In genomic region chr10:74021248-74022055, GRCh38 we compare ENCODE assay signal across 9 cellular contexts. TPM values are rescaled to one million over a fixed set of nuclear protein-coding genes. Genes with fewer than 3 reads are reported as not detected.
DNase-seq lines count a peak whose midpoint lies in the region; ATAC-seq, FAIRE-seq and TF ChIP-seq lines count a peak whose summit lies in the region.
"Had no signal": no experiment of that assay in that cellular context is flagged by ENCODE, and none has a peak within 500 bp of the region (broad histone marks: within the 10 kb centered on the region; RNA-seq: fewer than 3 reads in every experiment).

No MANE protein-coding gene starts in this region.

- peaks cover 50% of the 10 kb centered on the region for H3F3A ChIP-seq in PC-9 (ENCODE audit: insufficient read depth, low read depth)

- no peaks in the 10 kb centered on the region for H3K9me3 ChIP-seq in PC-9 (ENCODE audit: insufficient read depth, low read depth)
- H3K9me3 ChIP-seq in endothelial cell of umbilical vein (replicated peaks; ENCODE audit: control insufficient read depth, insufficient read depth, low read length): no peaks in the 10 kb centered on the region
- H3K9me3 ChIP-seq in sigmoid colon: no peaks in the 10 kb centered on the region
- H3K9me3 ChIP-seq: prostate gland had no signal

- H3K4me1 ChIP-seq in PC-9 (replicated peaks; ENCODE audit: insufficient read depth): peaks cover 38% of the 10 kb centered on the region
- H3K4me1 ChIP-seq in endothelial cell of umbilical vein (ENCODE audit: control insufficient read depth, extremely low read depth, insufficient read depth, low read length): peaks cover 25% of the 10 kb centered on the region
- H3K4me1 ChIP-seq in sigmoid colon: peaks cover 0 to 87% (median 78%) of the 10 kb centered on the region in 4 donors
- H3K4me1 ChIP-seq: prostate gland had no signal

- H3K9me1 ChIP-seq in endothelial cell of umbilical vein (replicated peaks; ENCODE audit: control insufficient read depth, extremely low read depth, insufficient read depth, low read length): no peaks in the 10 kb centered on the region

- H3K4me2 ChIP-seq in PC-9 (peak overlapping the region; percentile 14; the same call in 1 of the 2 replicates), endothelial cell of umbilical vein (ENCODE audit: insufficient read depth, low read length) (peak overlapping the region; percentile 61)

- no peak for ATAC-seq in HG02763 (IDR thresholded peaks at IDR 0.05; ENCODE audit: unreplicated experiment)

- BruUV-seq in PC-9 (replicated peaks; lab: Mats Ljungman, UMichigan) (no TSS peak), endothelial cell of umbilical vein (replicated peaks; lab: Mats Ljungman, UMichigan) (no TSS peak)

- H3K36me3 ChIP-seq in PC-9 (ENCODE audit: low read depth) (peaks cover 21% of the 10 kb centered on the region), endothelial cell of umbilical vein (ENCODE audit: control insufficient read depth in 2 of 2, extremely low read depth in 1 of 2, insufficient read depth in 2 of 2, low read length in 2 of 2) (peaks cover 0 to 6% of the 10 kb centered on the region in 2 experiments), sigmoid colon (no peaks in the 10 kb centered on the region)
- H3K36me3 ChIP-seq: prostate gland had no signal

- H3K79me2 ChIP-seq in PC-9 (ENCODE audit: low read depth) (peaks cover 86% of the 10 kb centered on the region), endothelial cell of umbilical vein (ENCODE audit: control insufficient read depth, insufficient read depth, low read length) (peaks cover 89% of the 10 kb centered on the region)

- WGBS in sigmoid colon, 2 donors: 67 to 73% methylated on average over 4 of the region's 4 CpGs

- H2AFZ ChIP-seq in PC-9: no peak overlapping the region
- H2AFZ ChIP-seq in endothelial cell of umbilical vein (ENCODE audit: low read depth, low read length): no peak overlapping the region

- intact Hi-C loops in PC-9 (cut with micrococcal nuclease; ENCODE audit: unreplicated experiment): no loop called here
- intact Hi-C loops in endothelial cell of umbilical vein (cut with micrococcal nuclease): no loop called here
- intact Hi-C loops in sigmoid colon (cut with DNase I): no loop called here

- no peaks in the 10 kb centered on the region for H3K27me3 ChIP-seq in PC-9 (ENCODE audit: insufficient read depth, low read depth)
- H3K27me3 ChIP-seq in endothelial cell of umbilical vein (ENCODE audit: control insufficient read depth in 2 of 2, insufficient read depth in 2 of 2, low read length in 2 of 2): no peaks in the 10 kb centered on the region
- no peaks in the 10 kb centered on the region for H3K27me3 ChIP-seq in sigmoid colon

- TF ChIP-seq POLR2A in endothelial cell of umbilical vein (IDR thresholded peaks at IDR 0.05; ENCODE audit: low read depth, low read length) (no peak), sigmoid colon (IDR thresholded peaks at IDR 0.05) (no peak)

- H3K9ac ChIP-seq in endothelial cell of umbilical vein (replicated peaks; ENCODE audit: extremely low read depth, insufficient read depth, low read length): no peak overlapping the region

- DNase-seq in GM03348 (ENCODE audit: low spot score) (peak; percentile 37), PC-9 (peak in 1 of 2 experiments; percentile 67), endothelial cell of umbilical vein (ENCODE audit: low read depth, low spot score) (peak; percentile 55), sigmoid colon (no peak), NCI-H2171 (lab: John Stamatoyannopoulos, UW) (no peak)
- no peak for DNase-seq in activated effector memory CD4-positive, alpha-beta T cell treated with Interleukin-2 at 50 U/mL for 16 hours
- DNase-seq: stimulated activated naive CD4-positive, alpha-beta T cell treated with Interleukin-2 at 50 U/mL for 16 hours had no signal

- TF ChIP-seq CTCF in PC-9 (conservative IDR thresholded peaks at IDR 0.05) (no peak), endothelial cell of umbilical vein (IDR thresholded peaks at IDR 0.05; ENCODE audit: extremely low read depth in 1 of 2, insufficient read depth in 1 of 2, low read depth in 1 of 2, low read length in 2 of 2) (no peak), sigmoid colon (IDR thresholded peaks at IDR 0.05) (no peak)

- no peak for TF ChIP-seq EP300 in sigmoid colon (IDR thresholded peaks at IDR 0.05)

- CTCF ChIA-PET in PC-9 (lab: Charles Lee): no interaction called here
- CTCF ChIA-PET in endothelial cell of umbilical vein (lab: Charles Lee): interaction anchor here (0.9 to 5.8 kb wide), 10 partner anchors 9 to 134 kb away, joined by 3 to 23 read pairs (median 6); no protein-coding TSS in a partner anchor

- FAIRE-seq in endothelial cell of umbilical vein (lab: Jason Lieb, UNC): no peak

- no peak overlapping the region for H3K4me3 ChIP-seq in PC-9
- no peak overlapping the region for H3K4me3 ChIP-seq in endothelial cell of umbilical vein (replicated peaks in 1 of 3; ENCODE audit: insufficient read depth in 1 of 3, low read depth in 1 of 3, low read length in 3 of 3)
- no peak overlapping the region for H3K4me3 ChIP-seq in sigmoid colon
- H3K4me3 ChIP-seq: prostate gland had no signal

- H4K20me1 ChIP-seq in PC-9 (ENCODE audit: insufficient read depth) (peaks cover 35% of the 10 kb centered on the region), endothelial cell of umbilical vein (replicated peaks; ENCODE audit: control insufficient read depth, extremely low read depth, insufficient read depth, low read length) (peaks cover 12% of the 10 kb centered on the region)

- POLR2A ChIA-PET in PC-9 (lab: Charles Lee; ENCODE audit: unreplicated experiment) (interaction anchor here (0.6 to 0.7 kb wide), 2 partner anchors 14 to 24 kb away, joined by 3 to 13 read pairs; no protein-coding TSS in a partner anchor), endothelial cell of umbilical vein (lab: Charles Lee) (no interaction called here)

- dilution Hi-C loops in endothelial cell of umbilical vein (cut with MboI; ENCODE audit: extremely low pct_ligation_motif_present, low sequenced_read_pairs): no loop called here

- no peaks in the 10 kb centered on the region for H3K9me2 ChIP-seq in PC-9 (ENCODE audit: insufficient read depth)

- peak overlapping the region; percentile 31 for H3K27ac ChIP-seq in PC-9
- H3K27ac ChIP-seq in endothelial cell of umbilical vein (ENCODE audit: insufficient read depth, low read depth, low read length): peak overlapping the region; percentile 20
- peak overlapping the region; percentile 11 to 65 (median 50) for H3K27ac ChIP-seq in sigmoid colon
- H3K27ac ChIP-seq: prostate gland had no signal

TF ChIP-seq in endothelial cell of umbilical vein, 7 proteins besides CTCF, POLR2A, EP300 and RAD21:
- TF ChIP-seq FOS (IDR thresholded peaks at IDR 0.05; ENCODE audit: borderline replicate concordance, insufficient read depth, low read length) (peak; percentile 50), JUN (IDR thresholded peaks at IDR 0.05; ENCODE audit: borderline replicate concordance, insufficient read depth, insufficient read length, low read depth) (peak; percentile 10), GATA2 (IDR thresholded peaks at IDR 0.05; ENCODE audit: insufficient read depth, insufficient read length, low read depth, low read length) (no peak)

RNA-seq across cellular contexts. Expression of gene VCL, which starts 23.5 kb away (rescaled TPM):
- total RNA-seq in PC-9 (2021) (208 and 225 TPM in 2 replicates), endothelial cell of umbilical vein (203 and 231 TPM in 2 replicates), sigmoid colon (100 to 1,000 TPM; 179 to 451 (median 305) TPM)
- polyA plus RNA-seq in endothelial cell of umbilical vein (92.7 and 95.4 TPM in 2 replicates), sigmoid colon (10 to 100 TPM in 1 of 3 donors, 1 to 10 TPM in 2; 6.2 to 47.4 (median 6.6) TPM)
- 82.0 and 83.1 TPM in 2 replicates for polyA plus RNA-seq in endothelial cell of umbilical vein (2011; cell fraction: cytosol; rRNA removed)
- polyA plus RNA-seq in endothelial cell of umbilical vein (2011; cell fraction: nucleus; rRNA removed): 242 and 287 TPM in 2 replicates
- 141 and 150 TPM in 2 replicates for polyA plus RNA-seq in endothelial cell of umbilical vein (2012)
- 182 and 207 TPM in 2 replicates for polyA minus RNA-seq in endothelial cell of umbilical vein
- polyA minus RNA-seq in endothelial cell of umbilical vein (2011; cell fraction: cytosol; rRNA and poly(A)+ RNA removed): 40.0 TPM
- 197 and 317 TPM in 2 replicates for polyA minus RNA-seq in endothelial cell of umbilical vein (2011; cell fraction: nucleus; rRNA and poly(A)+ RNA removed)

Comparison
In these comparisons a context has a peak if more than half of its experiments do, and no peak if none do; other contexts are left out.
1. DNase-seq: peak in GM03348 (single experiment) and endothelial cell of umbilical vein (single experiment); none in sigmoid colon (single experiment), activated effector memory CD4-positive, alpha-beta T cell treated with Interleukin-2 at 50 U/mL for 16 hours (single experiment) and NCI-H2171 (single experiment).
2. Peak in every context shown above with its lines, with median percentiles within 50 percentile points of each other: H3K27ac ChIP-seq.